ENCODE assay signal across 14 cellular contexts in genomic region chr15:101172421-101173097, GRCh38.
DNase-seq lines count a peak whose midpoint lies in the region; ATAC-seq and TF ChIP-seq lines count a peak whose summit lies in the region.
"Had no signal": no experiment of that assay in that cellular context is flagged by ENCODE, and none has a peak within 500 bp of the region (broad histone marks: within the 10 kb centered on the region; RNA-seq: fewer than 3 reads in every experiment).

No MANE protein-coding gene starts in this region.

- no peaks in the 10 kb centered on the region for H3K27me3 Mint-ChIP-seq in activated CD4-positive, alpha-beta T cell treated with anti-CD3 and anti-CD28 coated beads for 36 hours
- peaks cover 4% of the 10 kb centered on the region for H3K27me3 Mint-ChIP-seq in brain

- no peak overlapping the region for H3K27ac ChIP-seq in body of pancreas
- H3K27ac ChIP-seq: brain microvascular endothelial cell, ovary had no signal

- H3K9me3 Mint-ChIP-seq in activated CD4-positive, alpha-beta T cell treated with anti-CD3 and anti-CD28 coated beads for 36 hours (ENCODE audit: low read depth) = no peaks in the 10 kb centered on the region
- peaks cover 0 to 9% (median 2%) of the 10 kb centered on the region in 5 experiments for H3K9me3 Mint-ChIP-seq in brain

- H3K4me1 ChIP-seq in HAP-1 = no peaks in the 10 kb centered on the region; the same call in 1 of the 2 replicates
- H3K4me1 ChIP-seq in body of pancreas = peaks cover 12% of the 10 kb centered on the region

- no peaks in the 10 kb centered on the region for H3K27me3 ChIP-seq in HAP-1 (ENCODE audit: low read depth)
- H3K27me3 ChIP-seq in body of pancreas = no peaks in the 10 kb centered on the region
- H3K27me3 ChIP-seq: brain microvascular endothelial cell, ovary had no signal

- H3K36me3 ChIP-seq in HAP-1 (replicated peaks) (0 out of 2 replicates have a peak, but pooled peaks cover 5% of the 10 kb centered on the region), body of pancreas (replicated peaks in 1 of 2; ENCODE audit: insufficient read depth in 1 of 2, low read depth in 2 of 2) (no peaks in the 10 kb centered on the region)
- H3K36me3 ChIP-seq: ovary had no signal

- H3K4me3 ChIP-seq in HAP-1 (no peak overlapping the region), body of pancreas (no peak overlapping the region)
- H3K4me3 ChIP-seq: ovary had no signal

- no peak overlapping the region for H3K27ac Mint-ChIP-seq in activated CD4-positive, alpha-beta T cell treated with anti-CD3 and anti-CD28 coated beads for 36 hours
- H3K27ac Mint-ChIP-seq in brain = peak overlapping the region in 4 of 5 experiments; percentile 30 to 95 (median 54)

- ATAC-seq in activated CD4-positive, alpha-beta T cell treated with anti-CD3 and anti-CD28 coated beads for 36 hours = no peak
- no peak for ATAC-seq in body of pancreas
- ATAC-seq in GM19397 (IDR thresholded peaks at IDR 0.05; ENCODE audit: unreplicated experiment) = no peak

- TF ChIP-seq CTCF in brain (conservative IDR thresholded peaks at IDR 0.05) (no peak), body of pancreas (IDR thresholded peaks at IDR 0.05) (no peak)

- no peak for TF ChIP-seq POLR2A in body of pancreas (IDR thresholded peaks at IDR 0.05)

- H3K9me3 ChIP-seq in HAP-1 (no peaks in the 10 kb centered on the region), body of pancreas (no peaks in the 10 kb centered on the region)
- H3K9me3 ChIP-seq: ovary had no signal

- POLR2A ChIA-PET in activated CD4-positive, alpha-beta T cell treated with anti-CD3 and anti-CD28 coated beads for 36 hours (lab: Charles Lee) = no interaction called here

- intact Hi-C loops in activated CD4-positive, alpha-beta T cell treated with anti-CD3 and anti-CD28 coated beads for 36 hours (cut with DNase I, micrococcal nuclease) = no loop called here
- intact Hi-C loops in body of pancreas (cut with DNase I) = no loop called here

- H3K36me3 Mint-ChIP-seq in activated CD4-positive, alpha-beta T cell treated with anti-CD3 and anti-CD28 coated beads for 36 hours (ENCODE audit: low read depth) = peaks cover 28% of the 10 kb centered on the region
- H3K36me3 Mint-ChIP-seq in brain = peaks cover 48% of the 10 kb centered on the region

- DNase-seq in activated CD4-positive, alpha-beta T cell treated with anti-CD3 and anti-CD28 coated beads for 36 hours = peak; percentile 2
- DNase-seq in activated CD4-positive, alpha-beta T cell treated with anti-CD3 and anti-CD28 coated beads, Interleukin-2, amount 50 U/mL, for 48 hours = no peak
- DNase-seq in NCI-H2171 treated with DMSO at 0.1 percent for 48 hours (lab: John Stamatoyannopoulos, UW) (peak; percentile 82), retina (peak; percentile 75), HAP-1 (ENCODE audit: low spot score in 2 of 2) (no peak), body of pancreas (no peak)
- DNase-seq: activated CD4-positive, alpha-beta T cell treated with anti-CD3 and anti-CD28 coated beads, Interleukin-2, amount 50 U/mL, for 1 hour; activated gamma-delta T cell; brain microvascular endothelial cell; effector CD8-positive, alpha-beta T cell; NCI-H1092 treated with DMSO at 0.1 percent for 48 hours; ovary had no signal

- WGBS in body of pancreas, 2 donors = 70 to 77% methylated on average over 13 to 17 of the region's 17 CpGs

- CTCF ChIA-PET in activated CD4-positive, alpha-beta T cell treated with anti-CD3 and anti-CD28 coated beads for 36 hours (lab: Charles Lee) = interaction anchor here (1.0 to 1.2 kb wide), 2 partner anchors 10 to 20 kb away, joined by 3 read pairs; no protein-coding TSS in a partner anchor

- in situ Hi-C loops in HAP-1 (cut with MboI; ENCODE audit: low sequenced_read_pairs) = no loop called here

- peaks cover 32% of the 10 kb centered on the region for H3K4me1 Mint-ChIP-seq in activated CD4-positive, alpha-beta T cell treated with anti-CD3 and anti-CD28 coated beads for 36 hours
- H3K4me1 Mint-ChIP-seq in brain = peaks cover 65% of the 10 kb centered on the region

- no peak overlapping the region for H3K4me3 Mint-ChIP-seq in activated CD4-positive, alpha-beta T cell treated with anti-CD3 and anti-CD28 coated beads for 36 hours
- peak overlapping the region in 2 of 5 experiments; percentile 5 to 39 for H3K4me3 Mint-ChIP-seq in brain

Comparison
In these comparisons a context has a peak if more than half of its experiments do, and no peak if none do; other contexts are left out.
1. DNase-seq: peak in activated CD4-positive, alpha-beta T cell treated with anti-CD3 and anti-CD28 coated beads for 36 hours (single experiment), NCI-H2171 treated with DMSO at 0.1 percent for 48 hours (single experiment) and retina (single experiment); none in activated CD4-positive, alpha-beta T cell treated with anti-CD3 and anti-CD28 coated beads, Interleukin-2, amount 50 U/mL, for 48 hours (0 of 2), HAP-1 (0 of 2) and body of pancreas (0 of 4).